ENCODE assay signal across 8 cellular contexts in genomic region chr5:172007795-172008465, GRCh38. TPM values are rescaled to one million over a fixed set of nuclear protein-coding genes. Genes with fewer than 3 reads are reported as not detected.
DNase-seq lines count a peak whose midpoint lies in the region; FAIRE-seq and TF ChIP-seq lines count a peak whose summit lies in the region.

No MANE protein-coding gene starts in this region.

- H3K9me3 ChIP-seq in kidney (ENCODE audit: control insufficient read depth in 1 of 2, low read length in 2 of 2), result no peaks in the 10 kb centered on the region
- H3K9me3 ChIP-seq in transverse colon, result no peaks in the 10 kb centered on the region

- H3K36me3 ChIP-seq in kidney (ENCODE audit: control insufficient read depth in 1 of 2, insufficient read depth in 2 of 2, low read length in 2 of 2), result no peaks in the 10 kb centered on the region
- no peaks in the 10 kb centered on the region for H3K36me3 ChIP-seq in transverse colon

- in situ Hi-C loops in transverse colon (cut with MboI; ENCODE audit: low pct_ligation_motif_present in 1 of 4, low pct_unique_long_range_greater_than_20kb in 1 of 4, low sequenced_read_pairs in 3 of 4), result no loop called here

- H3K27me3 Mint-ChIP-seq in activated naive CD4-positive, alpha-beta T cell treated with anti-CD3 and anti-CD28 coated beads, Interleukin-2, amount 50 U/mL, for 24 hours, result no peaks in the 10 kb centered on the region
- no peaks in the 10 kb centered on the region for H3K27me3 Mint-ChIP-seq in activated naive CD8-positive, alpha-beta T cell

- peaks cover 21 to 25% of the 10 kb centered on the region in 2 donors for H3K4me1 ChIP-seq in kidney (ENCODE audit: control insufficient read depth in 1 of 2, insufficient read depth in 1 of 2, low read depth in 1 of 2, low read length in 2 of 2)
- H3K4me1 ChIP-seq in transverse colon, result peaks cover 17 to 36% (median 34%) of the 10 kb centered on the region in 4 donors

- H3K4me3 Mint-ChIP-seq in activated naive CD4-positive, alpha-beta T cell treated with anti-CD3 and anti-CD28 coated beads, Interleukin-2, amount 50 U/mL, for 24 hours, result peak overlapping the region; percentile 99
- peak overlapping the region; percentile 100 for H3K4me3 Mint-ChIP-seq in activated naive CD8-positive, alpha-beta T cell

- no peak for TF ChIP-seq EP300 in transverse colon (IDR thresholded peaks at IDR 0.05; ENCODE audit: low read depth)

- no peaks in the 10 kb centered on the region for H3K27me3 ChIP-seq in transverse colon

- no peak for TF ChIP-seq POLR2A in transverse colon (IDR thresholded peaks at IDR 0.05)

- no peak for FAIRE-seq in kidney (lab: Jason Lieb, UNC)

- H3K4me1 Mint-ChIP-seq in activated naive CD4-positive, alpha-beta T cell treated with anti-CD3 and anti-CD28 coated beads, Interleukin-2, amount 50 U/mL, for 24 hours, result peaks cover 46% of the 10 kb centered on the region
- peaks cover 45% of the 10 kb centered on the region for H3K4me1 Mint-ChIP-seq in activated naive CD8-positive, alpha-beta T cell (ENCODE audit: low read depth)

- 74 to 80% methylated on average over 13 to 16 of the region's 16 CpGs for WGBS in transverse colon (ENCODE audit: low coverage in 1 of 2), 2 donors

- H3K4me3 ChIP-seq in kidney (ENCODE audit: low read length in 2 of 2) (peak overlapping the region; percentile 86 to 93), transverse colon (peak overlapping the region in 3 of 4 donors; percentile 85 to 95 (median 89))

- peak overlapping the region; percentile 99 for H3K27ac Mint-ChIP-seq in activated naive CD4-positive, alpha-beta T cell treated with anti-CD3 and anti-CD28 coated beads, Interleukin-2, amount 50 U/mL, for 24 hours
- peak overlapping the region; percentile 100 for H3K27ac Mint-ChIP-seq in activated naive CD8-positive, alpha-beta T cell

- no peak for DNase-seq in activated naive CD4-positive, alpha-beta T cell treated with anti-CD3 and anti-CD28 coated beads, Interleukin-2, amount 50 U/mL, for 16 hours
- DNase-seq in kidney (no peak), transverse colon (no peak), NCI-H1105 (lab: John Stamatoyannopoulos, UW) (no peak), NCI-H1694 treated with DMSO at 0.1 percent for 48 hours (lab: John Stamatoyannopoulos, UW) (no peak), DMS53 treated with DMSO at 0.1 percent for 48 hours (lab: John Stamatoyannopoulos, UW; ENCODE audit: unreplicated experiment) (no peak)

- peaks cover 5% of the 10 kb centered on the region for H3K36me3 Mint-ChIP-seq in activated naive CD4-positive, alpha-beta T cell treated with anti-CD3 and anti-CD28 coated beads, Interleukin-2, amount 50 U/mL, for 24 hours
- peaks cover 3% of the 10 kb centered on the region for H3K36me3 Mint-ChIP-seq in activated naive CD8-positive, alpha-beta T cell

- intact Hi-C loops in kidney (cut with DNase I), result no loop called here
- intact Hi-C loops in transverse colon (cut with DNase I; ENCODE audit: low total_unique reads), result no loop called here

- no peaks in the 10 kb centered on the region for H3K9me3 Mint-ChIP-seq in activated naive CD4-positive, alpha-beta T cell treated with anti-CD3 and anti-CD28 coated beads, Interleukin-2, amount 50 U/mL, for 24 hours
- H3K9me3 Mint-ChIP-seq in activated naive CD8-positive, alpha-beta T cell (ENCODE audit: low read depth), result no peaks in the 10 kb centered on the region

- peak overlapping the region; percentile 90 to 93 for H3K9ac ChIP-seq in kidney (ENCODE audit: low read length in 2 of 2)

- TF ChIP-seq CTCF in kidney (IDR thresholded peaks at IDR 0.05; ENCODE audit: borderline replicate concordance, extremely low read depth, insufficient read depth), result no peak
- no peak for TF ChIP-seq CTCF in transverse colon (IDR thresholded peaks at IDR 0.05)

- H3K27ac ChIP-seq in kidney (ENCODE audit: low read depth in 2 of 2, low read length in 2 of 2) (peak overlapping the region; percentile 98 to 99), transverse colon (peak overlapping the region; percentile 95 to 96 (median 96))

RNA-seq across cellular contexts. Expression of gene FBXW11, which starts 1.5 kb away (rescaled TPM):
- total RNA-seq in kidney (44.4 TPM), transverse colon (10 to 100 TPM; 22.8 to 44.8 (median 40.3) TPM)
- polyA plus RNA-seq in kidney (ENCODE audit: insufficient read depth, low read depth, low replicate concordance), result 16.0 TPM
